ENCODE assay signal across 2 cellular contexts in genomic region chr4:108628411-108628810, GRCh38.
A peak's percentile ranks its signal among the peaks of the same experiment; 100 is the strongest.
TF ChIP-seq lines count a peak whose summit lies in the region.

No MANE protein-coding gene starts in this region.

TF ChIP-seq in HepG2, 621 proteins besides CTCF, POLR2A, EP300 and RAD21:
- TF ChIP-seq ZSCAN30 (CRISPR knock-in tag; IDR thresholded peaks at IDR 0.05): no peak
- TF ChIP-seq HNF4A (CRISPR knock-in tag; IDR thresholded peaks at IDR 0.05): no peak
- 0 out of 2 replicates have a peak, but pooled peaks have one; percentile 42 for TF ChIP-seq POLR2G (IDR thresholded peaks at IDR 0.05; ENCODE audit: low read depth, low read length)
- TF ChIP-seq, protein P1, sequence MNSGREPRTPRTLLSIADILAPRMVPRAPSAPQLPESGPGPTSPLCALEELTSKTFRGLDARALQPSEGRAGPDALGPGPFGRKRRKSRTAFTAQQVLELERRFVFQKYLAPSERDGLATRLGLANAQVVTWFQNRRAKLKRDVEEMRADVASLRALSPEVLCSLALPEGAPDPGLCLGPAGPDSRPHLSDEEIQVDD (CRISPR knock-in tag; IDR thresholded peaks at IDR 0.05; ENCODE audit: borderline replicate concordance): no peak
- 0 out of 2 replicates have a peak, but pooled peaks have one; percentile 3 for TF ChIP-seq RBFOX2 (IDR thresholded peaks at IDR 0.05; ENCODE audit: low read depth, low read length)
- TF ChIP-seq JUN (CRISPR knock-in tag; IDR thresholded peaks at IDR 0.05): no peak

TF ChIP-seq in IMR-90, 13 proteins besides CTCF, POLR2A, EP300 and RAD21:
- TF ChIP-seq SMC3 (IDR thresholded peaks at IDR 0.05; ENCODE audit: low read depth, low read length) (no peak), BHLHE40 (IDR thresholded peaks at IDR 0.05; ENCODE audit: low read depth, low read length) (no peak), NFE2L2 (IDR thresholded peaks at IDR 0.05; ENCODE audit: low read depth, low read length) (no peak), CEBPB (IDR thresholded peaks at IDR 0.05; ENCODE audit: low read depth, low read length) (no peak), CHD1 (IDR thresholded peaks at IDR 0.05; ENCODE audit: low read depth, low read length) (no peak), ELK1 (IDR thresholded peaks at IDR 0.05; ENCODE audit: borderline replicate concordance, low read depth, low read length) (no peak)
